Comparison of ENCODE assay signal across 8 cellular contexts in genomic region chr15:38251726-38252480, GRCh38. TPM values are rescaled to one million over a fixed set of nuclear protein-coding genes. Genes with fewer than 3 reads are reported as not detected.
DNase-seq lines count a peak whose midpoint lies in the region; ATAC-seq and TF ChIP-seq lines count a peak whose summit lies in the region.

No MANE protein-coding gene starts in this region.

- H3K36me3 ChIP-seq in GM06990 (ENCODE audit: control insufficient read depth, insufficient read depth, low read length) = no peaks in the 10 kb centered on the region
- no peaks in the 10 kb centered on the region for H3K36me3 ChIP-seq in uterus

- peak in 1 of 2 donors; percentile 52 for TF ChIP-seq POLR2A in uterus (IDR thresholded peaks at IDR 0.05)

- H3K9me3 Mint-ChIP-seq in T-helper 1 cell treated with Interleukin-12 subunit alpha and Interleukin-12 subunit beta and Interleukin-4 antibody, amounts not matched to agents 30 μg/mL and 1 μg/mL, for 36 hours = no peaks in the 10 kb centered on the region

- peak overlapping the region; percentile 35 for H3K27ac Mint-ChIP-seq in T-helper 1 cell treated with Interleukin-12 subunit alpha and Interleukin-12 subunit beta and Interleukin-4 antibody, amounts not matched to agents 30 μg/mL and 1 μg/mL, for 36 hours

- H3K4me3 ChIP-seq in GM06990 (replicated peaks; ENCODE audit: low read depth, low read length) (peak overlapping the region; percentile 80), uterus (peak overlapping the region; percentile 89 to 90)

- H3K9me3 ChIP-seq in uterus = no peaks in the 10 kb centered on the region

- no peaks in the 10 kb centered on the region for H3K4me1 ChIP-seq in uterus

- ATAC-seq in HG02623 (IDR thresholded peaks at IDR 0.05; ENCODE audit: unreplicated experiment) = peak; percentile 41
- ATAC-seq in left ventricle myocardium superior = peak; percentile 88

- peaks cover 73% of the 10 kb centered on the region for H3K27me3 Mint-ChIP-seq in T-helper 1 cell treated with Interleukin-12 subunit alpha and Interleukin-12 subunit beta and Interleukin-4 antibody, amounts not matched to agents 30 μg/mL and 1 μg/mL, for 36 hours (ENCODE audit: low read depth)

- intact Hi-C loops in left ventricle myocardium superior (cut with micrococcal nuclease) = loop anchor here (10.0 kb wide), 1 partner anchor 177 kb away; no protein-coding TSS in a partner anchor
- intact Hi-C loops in posterior cingulate gyrus (cut with DNase I) = loop anchor here (1.0 to 5.0 kb wide), 5 partner anchors 50 to 255 kb away; no protein-coding TSS in a partner anchor
- intact Hi-C loops in uterus (cut with DNase I; ENCODE audit: low total_unique reads) = loop anchor here (5.0 kb wide), 1 partner anchor 120 kb away; no protein-coding TSS in a partner anchor

- TF ChIP-seq CTCF in GM06990 (IDR thresholded peaks at IDR 0.05; ENCODE audit: insufficient read depth, low read length, poor library complexity, severe bottlenecking) (no peak), uterus (IDR thresholded peaks at IDR 0.05) (peak in 1 of 4 experiments; percentile 5)

- peak overlapping the region; percentile 82 for H3K4me3 Mint-ChIP-seq in T-helper 1 cell treated with Interleukin-12 subunit alpha and Interleukin-12 subunit beta and Interleukin-4 antibody, amounts not matched to agents 30 μg/mL and 1 μg/mL, for 36 hours

- H3K27ac ChIP-seq in angular gyrus (ENCODE audit: low read depth, low read length) = peak overlapping the region; percentile 92
- H3K27ac ChIP-seq in uterus = peak overlapping the region; percentile 96 to 100

- H3K27me3 ChIP-seq in GM06990 (replicated peaks; ENCODE audit: control insufficient read depth, insufficient read depth, low read length) (no peaks in the 10 kb centered on the region; the same call in 1 of the 2 replicates), uterus (no peaks in the 10 kb centered on the region)

- no peaks in the 10 kb centered on the region for H3K36me3 Mint-ChIP-seq in T-helper 1 cell treated with Interleukin-12 subunit alpha and Interleukin-12 subunit beta and Interleukin-4 antibody, amounts not matched to agents 30 μg/mL and 1 μg/mL, for 36 hours (ENCODE audit: low read depth)

- DNase-seq in GM06990 (ENCODE audit: extremely low read depth, insufficient read length) (peak; percentile 91), NCI-H1417 treated with DMSO at 0.1 percent for 48 hours (lab: John Stamatoyannopoulos, UW) (peak; percentile 9), left ventricle myocardium superior (peak; percentile 92), posterior cingulate gyrus (peak; percentile 79 to 96 (median 84)), uterus (peak; percentile 90 to 92)

- peaks cover 24% of the 10 kb centered on the region for H3K4me1 Mint-ChIP-seq in T-helper 1 cell treated with Interleukin-12 subunit alpha and Interleukin-12 subunit beta and Interleukin-4 antibody, amounts not matched to agents 30 μg/mL and 1 μg/mL, for 36 hours (ENCODE audit: low read depth)

RNA-seq across cellular contexts. Expression of gene SPRED1, which starts 0.7 kb away (rescaled TPM):
- total RNA-seq in left ventricle myocardium superior = 7.3 TPM
- total RNA-seq in uterus = 100 to 1,000 TPM in 1 of 4 donors, 10 to 100 TPM in 2, 1 to 10 TPM in 1; 6.1 to 135 (median 26.6) TPM

Comparison
In these comparisons a context has a peak if more than half of its experiments do, and no peak if none do; other contexts are left out.
1. Peak in every context shown above with its lines: DNase-seq, ATAC-seq, H3K4me3 ChIP-seq and H3K27ac ChIP-seq.
2. DNase-seq: peak in every context shown above with its lines; median percentile 92 in left ventricle myocardium superior; 91 in GM06990; 91 in uterus; 84 in posterior cingulate gyrus; 9 in NCI-H1417 treated with DMSO at 0.1 percent for 48 hours.